Comparison of ENCODE assay signal across 9 cellular contexts in the genomic region with DNA sequence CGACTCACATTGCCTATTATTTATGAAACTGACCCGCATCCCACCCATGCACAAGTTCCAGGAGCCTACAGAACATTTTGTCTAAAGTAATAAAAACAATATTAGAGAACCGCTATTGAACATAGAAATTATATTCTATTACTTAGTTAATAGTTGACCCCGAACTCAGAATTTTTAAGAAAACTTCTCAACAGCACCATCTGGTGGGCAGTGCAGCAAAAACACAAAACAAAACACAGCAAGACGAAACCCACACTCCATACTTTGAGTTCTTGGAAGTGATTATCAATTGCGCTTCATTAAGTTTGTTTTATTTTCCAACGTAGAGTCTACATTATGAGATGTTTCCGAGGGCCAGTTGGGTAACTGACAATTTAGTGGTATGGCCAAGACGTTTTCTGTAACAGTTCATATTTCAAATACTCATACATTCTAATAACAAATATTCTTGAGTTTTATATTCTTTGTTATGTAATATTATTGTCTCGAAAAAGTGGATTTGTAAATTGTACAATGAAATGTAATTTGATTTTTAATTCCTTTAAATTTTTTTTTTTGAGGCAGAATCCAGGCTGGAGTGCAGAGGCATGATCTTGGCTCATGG. TPM values are rescaled to one million over a fixed set of nuclear protein-coding genes. Genes with fewer than 3 reads are reported as not detected.
DNase-seq lines count a peak whose midpoint lies in the region; ATAC-seq, FAIRE-seq and TF ChIP-seq lines count a peak whose summit lies in the region.
"Had no signal": no experiment of that assay in that cellular context is flagged by ENCODE, and none has a peak within 500 bp of the region (broad histone marks: within the 10 kb centered on the region; RNA-seq: fewer than 3 reads in every experiment).

No MANE protein-coding gene starts in this region.

- DNase-seq in NCI-H1417 (lab: John Stamatoyannopoulos, UW) (peak; percentile 38 to 79 (median 54)), NCI-H1417 treated with DMSO at 0.1 percent for 48 hours (lab: John Stamatoyannopoulos, UW) (no peak), RPMI7951 (ENCODE audit: low read depth) (peak; percentile 44), nephron progenitor cell (peak; percentile 57)
- peak; percentile 17 for DNase-seq in Jurkat, Clone E6-1 (ENCODE audit: low read depth, low spot score)

- ATAC-seq in HG03280 (IDR thresholded peaks at IDR 0.05; ENCODE audit: unreplicated experiment) (no peak), HG03521 (IDR thresholded peaks at IDR 0.05; ENCODE audit: unreplicated experiment) (no peak)

- H3K4me1 Mint-ChIP-seq in nephron progenitor cell = peaks cover 38% of the 10 kb centered on the region

- FAIRE-seq in endometrium (lab: Jason Lieb, UNC) = peak; percentile 83

- no peaks in the 10 kb centered on the region for H3K36me3 Mint-ChIP-seq in nephron progenitor cell (ENCODE audit: low read depth)

- no peak overlapping the region for H3K4me3 ChIP-seq in Jurkat, Clone E6-1 (ENCODE audit: low read length)
- H3K4me3 ChIP-seq: BLaER1 treated with 17β-estradiol and CSF1 and Interleukin-3, amounts not matched to agents 10 nM and 100 nM had no signal

- H3K4me3 Mint-ChIP-seq in nephron progenitor cell = no peak overlapping the region

- no peak overlapping the region for H3K27ac Mint-ChIP-seq in nephron progenitor cell

- TF ChIP-seq CTCF in nephron progenitor cell (IDR thresholded peaks at IDR 0.05) = peak; percentile 64

- H3K27me3 Mint-ChIP-seq in nephron progenitor cell (ENCODE audit: low read depth, poor library complexity) = peaks cover 3% of the 10 kb centered on the region

- H3K9me3 Mint-ChIP-seq in nephron progenitor cell = no peaks in the 10 kb centered on the region

RNA-seq across cellular contexts. Expression of gene C3orf70, which starts 24.0 kb away (rescaled TPM):
- polyA plus RNA-seq in Jurkat, Clone E6-1 (2012; ENCODE audit: insufficient read depth, insufficient read length) = 0.68 TPM
- 8.2 and 8.4 TPM in 2 replicates for total RNA-seq in RPMI7951 (2014; rRNA removed; shearing (Covaris generic))
